Comparison of ENCODE assay signal across 12 cellular contexts in genomic region chr4:123362103-123362502, GRCh38.
"Had no signal": no experiment of that assay in that cellular context is flagged by ENCODE, and none has a peak within 500 bp of the region (broad histone marks: within the 10 kb centered on the region; RNA-seq: fewer than 3 reads in every experiment).

No MANE protein-coding gene starts in this region.

- ATAC-seq: stimulated activated naive CD8-positive, alpha-beta T cell treated with anti-CD3 and anti-CD28 coated beads, Interleukin-15, amount 100 ng/mL, for 72 hours; T-helper 17 cell had no signal

- H3K9ac ChIP-seq: neural progenitor cell, parathyroid adenoma had no signal

- H3K4me1 ChIP-seq: parathyroid adenoma had no signal

- FAIRE-seq: frontal cortex, TTC549 had no signal

- H2AFZ ChIP-seq: hepatocyte, neural progenitor cell, parathyroid adenoma had no signal

- H3K4me3 ChIP-seq: hepatocyte, neural progenitor cell, transverse colon had no signal

- DNase-seq: activated CD4-positive, alpha-beta T cell treated with anti-CD3 and anti-CD28 coated beads, Interleukin-2, amount 50 U/mL, for 1 hour; activated T-cell treated with anti-CD3 and anti-CD28 coated beads for 4 hours; kidney; stimulated activated CD4-positive, alpha-beta T cell treated with anti-CD3 and anti-CD28 coated beads, Interleukin-4, amount 100 ng/mL, for 4 hours; stimulated activated naive CD8-positive, alpha-beta T cell treated with anti-CD3 and anti-CD28 coated beads, Interleukin-15, amount 100 ng/mL, for 72 hours; T-helper 17 cell; transverse colon had no signal

- H3K27me3 ChIP-seq: hepatocyte, neural progenitor cell, transverse colon had no signal

- H3K4me2 ChIP-seq: hepatocyte had no signal

- H3K27ac ChIP-seq: neural progenitor cell, parathyroid adenoma had no signal

- H3K9me3 ChIP-seq: transverse colon had no signal

- H3K79me2 ChIP-seq: hepatocyte, parathyroid adenoma had no signal

- H3K36me3 ChIP-seq: neural progenitor cell, transverse colon had no signal
